23 cellular contexts compared by ENCODE assay signal in genomic region chr11:3230636-3231549, GRCh38. TPM values are rescaled to one million over a fixed set of nuclear protein-coding genes. Genes with fewer than 3 reads are reported as not detected.
"Had no signal": no experiment of that assay in that cellular context is flagged by ENCODE, and none has a peak within 500 bp of the region (broad histone marks: within the 10 kb centered on the region; RNA-seq: fewer than 3 reads in every experiment).

No MANE protein-coding gene starts in this region.

- H3K27ac ChIP-seq: body of pancreas, cardiac muscle cell, hepatocyte, left ventricle myocardium inferior, thyroid gland, upper lobe of right lung had no signal

- H3K27me3 ChIP-seq: body of pancreas, cardiac muscle cell, hepatocyte, thyroid gland had no signal

- H3K4me1 Mint-ChIP-seq: activated naive CD4-positive, alpha-beta T cell treated with anti-CD3 and anti-CD28 coated beads, Interleukin-2, amount 50 U/mL, for 24 hours; nephron had no signal

- H3K4me3 ChIP-seq: body of pancreas, cardiac muscle cell, hepatocyte, smooth muscle cell, thyroid gland, upper lobe of right lung had no signal

- DNase-seq: activated gamma-delta T cell treated with Interleukin-2 at 50 U/mL for 16 hours; activated T-cell treated with anti-CD3 and anti-CD28 coated beads, Interleukin-2, amount 50 U/mL, for 1 hour; effector CD4-positive, alpha-beta T cell; kidney glomerular epithelial cell; left ventricle myocardium inferior; mammary epithelial cell; midbrain; stimulated activated CD4-positive, alpha-beta T cell treated with anti-CD3 and anti-CD28 coated beads, Interleukin-15, amount 100 ng/mL, for 24 hours; stimulated activated CD8-positive, alpha-beta memory T cell treated with anti-CD3 and anti-CD28 coated beads, Interleukin-4, amount 100 ng/mL, for 48 hours; stimulated activated naive CD4-positive, alpha-beta T cell; thyroid gland; upper lobe of right lung had no signal

- H3K4me3 Mint-ChIP-seq: activated naive CD4-positive, alpha-beta T cell treated with anti-CD3 and anti-CD28 coated beads, Interleukin-2, amount 50 U/mL, for 24 hours; nephron had no signal

- H3K36me3 Mint-ChIP-seq: activated naive CD4-positive, alpha-beta T cell treated with anti-CD3 and anti-CD28 coated beads, Interleukin-2, amount 50 U/mL, for 24 hours had no signal

- H3K4me1 ChIP-seq: body of pancreas, upper lobe of right lung had no signal

- H3K9me3 Mint-ChIP-seq: activated naive CD4-positive, alpha-beta T cell treated with anti-CD3 and anti-CD28 coated beads, Interleukin-2, amount 50 U/mL, for 24 hours; nephron had no signal

- H3K36me3 ChIP-seq: cardiac muscle cell, left ventricle myocardium inferior, thyroid gland, upper lobe of right lung had no signal

- H3K27ac Mint-ChIP-seq: activated naive CD4-positive, alpha-beta T cell treated with anti-CD3 and anti-CD28 coated beads, Interleukin-2, amount 50 U/mL, for 24 hours; nephron had no signal

- H3K9me3 ChIP-seq: body of pancreas, left ventricle myocardium inferior, thyroid gland, upper lobe of right lung had no signal

RNA-seq across cellular contexts. Expression of gene MRGPRE, which starts 1.3 kb away (rescaled TPM):
- total RNA-seq: body of pancreas; cardiac muscle cell; chondrocyte; epithelial cell of proximal tubule; fibroblast of villous mesenchyme; hepatocyte; sciatic nerve; smooth muscle cell; T-helper 2 cell treated with Interferon-gamma antibody and Interleukin-4, amounts not matched to agents 100 ng/mL and 5 ng/mL, for 36 hours; upper lobe of right lung had no signal
- polyA plus RNA-seq: cardiac muscle cell, hepatocyte, mammary epithelial cell, smooth muscle cell had no signal

RNA-seq across cellular contexts. Expression of gene MRGPRG, which starts 12.3 kb away (rescaled TPM):
- total RNA-seq: body of pancreas; cardiac muscle cell; chondrocyte; epithelial cell of proximal tubule; fibroblast of villous mesenchyme; hepatocyte; left ventricle myocardium inferior; mammary epithelial cell; sciatic nerve; smooth muscle cell; T-helper 2 cell treated with Interferon-gamma antibody and Interleukin-4, amounts not matched to agents 100 ng/mL and 5 ng/mL, for 36 hours; thyroid gland; upper lobe of right lung had no signal
- polyA plus RNA-seq: cardiac muscle cell, hepatocyte, mammary epithelial cell, smooth muscle cell had no signal
